19 cellular contexts compared by ENCODE assay signal in the genomic region with DNA sequence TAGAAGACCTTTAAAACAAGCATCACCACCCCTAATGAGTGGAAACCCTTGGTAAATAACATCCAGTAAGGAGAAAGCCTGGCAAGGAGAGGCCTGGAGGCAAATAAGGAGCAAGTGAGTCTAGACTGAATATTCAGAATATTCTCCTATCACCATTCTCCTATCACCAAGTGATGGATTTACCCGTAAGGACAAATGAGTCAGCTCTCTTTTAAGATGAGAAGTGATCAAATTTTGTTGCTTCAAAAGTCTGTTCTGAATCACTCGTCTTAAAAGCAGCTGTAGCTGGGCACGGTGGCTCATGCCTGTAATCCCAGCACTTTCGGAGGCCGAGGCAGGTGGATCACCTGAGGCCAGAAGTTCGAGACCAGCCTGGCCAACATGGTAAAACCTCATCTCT. TPM values are rescaled to one million over a fixed set of nuclear protein-coding genes. Genes with fewer than 3 reads are reported as not detected.
"Had no signal": no experiment of that assay in that cellular context is flagged by ENCODE, and none has a peak within 500 bp of the region (broad histone marks: within the 10 kb centered on the region; RNA-seq: fewer than 3 reads in every experiment).

No MANE protein-coding gene starts in this region.

- H3K9me3 ChIP-seq: colonic mucosa, left lung, right lobe of liver, stomach, thyroid gland, upper lobe of left lung had no signal

- H3K9ac ChIP-seq: neural progenitor cell, parathyroid adenoma had no signal

- H3K27ac ChIP-seq: colonic mucosa, epithelial cell of prostate, left lung, neural progenitor cell, parathyroid adenoma, right lobe of liver, stomach, thyroid gland, upper lobe of left lung had no signal

- H3K4me1 ChIP-seq: colonic mucosa, left lung, neural progenitor cell, right lobe of liver had no signal

- H2AFZ ChIP-seq: neural progenitor cell, parathyroid adenoma had no signal

- H3K27me3 ChIP-seq: colonic mucosa, left lung, neural progenitor cell, right lobe of liver, stomach, thyroid gland, upper lobe of left lung had no signal

- DNase-seq: colonic mucosa; effector CD8-positive, alpha-beta T cell; endodermal cell; left cardiac atrium; left lung; mesenchymal stem cell; naive thymus-derived CD4-positive, alpha-beta T cell; right lobe of liver; stimulated activated CD4-positive, alpha-beta T cell treated with anti-CD3 and anti-CD28 coated beads, Interleukin-2, amount 100 ng/mL, for 24 hours; stimulated activated CD4-positive, alpha-beta T cell treated with anti-CD3 and anti-CD28 coated beads, Interleukin-4, amount 100 ng/mL, for 24 hours; stimulated activated naive CD4-positive, alpha-beta T cell treated with Interleukin-2 at 50 U/mL for 16 hours; stomach; thyroid gland; upper lobe of left lung had no signal

- H3K4me3 ChIP-seq: colonic mucosa, left lung, neural progenitor cell, right lobe of liver, stomach, thyroid gland, upper lobe of left lung had no signal

- ATAC-seq: esophagus mucosa; left cardiac atrium; left lung; naive thymus-derived CD4-positive, alpha-beta T cell; stimulated activated effector memory CD8-positive, alpha-beta T cell treated with anti-CD3 and anti-CD28 coated beads, Interleukin-12 subunit alpha, Interleukin-12 subunit beta, amount 100 ng/mL, for 72 hours had no signal

- H3K4me2 ChIP-seq: neural progenitor cell had no signal

- H3K36me3 ChIP-seq: colonic mucosa, left lung, neural progenitor cell, right lobe of liver, stomach, thyroid gland, upper lobe of left lung had no signal

RNA-seq across cellular contexts. Expression of gene KIAA1549, which starts 28.4 kb away (rescaled TPM):
- polyA plus RNA-seq: naive thymus-derived CD4-positive, alpha-beta T cell had no signal
